In genomic region chr2:130342020-130342532, GRCh38 we compare ENCODE assay signal across 8 cellular contexts. TPM values are rescaled to one million over a fixed set of nuclear protein-coding genes. Genes with fewer than 3 reads are reported as not detected.
DNase-seq lines count a peak whose midpoint lies in the region; ATAC-seq, FAIRE-seq and TF ChIP-seq lines count a peak whose summit lies in the region.

No MANE protein-coding gene starts in this region.

- H3K18ac ChIP-seq in mesendoderm (ENCODE audit: low read length), result peak overlapping the region; percentile 33

- H2BK15ac ChIP-seq in mesendoderm (replicated peaks; ENCODE audit: low read depth), result no peak overlapping the region

- no peak overlapping the region for H2BK5ac ChIP-seq in mesendoderm (ENCODE audit: low read length)

- peaks cover 13% of the 10 kb centered on the region for H3K79me2 ChIP-seq in mesendoderm (ENCODE audit: control insufficient read depth, insufficient read depth, low read length)

- H3K79me1 ChIP-seq in mesendoderm (ENCODE audit: low read length), result peaks cover 10% of the 10 kb centered on the region

- peak; percentile 94 for DNase-seq in Caco-2
- DNase-seq in HTR-8/SVneo (ENCODE audit: insufficient read length, low spot score), result peak; percentile 89
- DNase-seq in NOMO-1 treated with DMSO at 0.1 percent for 48 hours (lab: John Stamatoyannopoulos, UW; ENCODE audit: unreplicated experiment), result peak; percentile 96
- DNase-seq in activated CD8-positive, alpha-beta memory T cell treated with anti-CD3 and anti-CD28 coated beads, Interleukin-2, amount 10 ng/mL, durations not matched to agents 7 days and 5 days, result peak; percentile 92
- peak; percentile 99 for DNase-seq in mesendoderm
- peak; percentile 64 for DNase-seq in stimulated activated CD8-positive, alpha-beta memory T cell treated with anti-CD3 and anti-CD28 coated beads, Interleukin-15, amount 100 ng/mL, for 1 hour (ENCODE audit: low read depth)

- H3K4me3 ChIP-seq in Caco-2 (ENCODE audit: low read depth, low read length) (peak overlapping the region; percentile 70), endocrine pancreas (ENCODE audit: control insufficient read depth, insufficient read depth, low read length) (peak overlapping the region; percentile 85), mesendoderm (ENCODE audit: low read length) (peak overlapping the region; percentile 50)

- TF ChIP-seq CTCF in Caco-2 (IDR thresholded peaks at IDR 0.05; ENCODE audit: insufficient read depth in 1 of 2, low read depth in 1 of 2, low read length in 1 of 2, severe bottlenecking in 1 of 2, unreplicated experiment in 1 of 2), result no peak

- peak overlapping the region; percentile 87 for H3K9ac ChIP-seq in endocrine pancreas (ENCODE audit: control insufficient read depth, insufficient read depth, low read length)
- H3K9ac ChIP-seq in mesendoderm (ENCODE audit: low read length), result peak overlapping the region; percentile 66

- H3K27ac Mint-ChIP-seq in Caco-2 (ENCODE audit: unreplicated experiment), result peak overlapping the region; percentile 93
- H3K27ac Mint-ChIP-seq in activated CD8-positive, alpha-beta memory T cell treated with anti-CD3 and anti-CD28 coated beads, Interleukin-2, amount 10 ng/mL, durations not matched to agents 7 days and 5 days, result peak overlapping the region; percentile 98

- H3K23ac ChIP-seq in mesendoderm (ENCODE audit: low read length), result no peak overlapping the region

- no peak overlapping the region for H4K5ac ChIP-seq in mesendoderm (ENCODE audit: low read length)

- intact Hi-C loops in Caco-2 (cut with micrococcal nuclease; ENCODE audit: unreplicated experiment), result loop anchor here (1.0 kb wide), 3 partner anchors 13 to 49 kb away; no protein-coding TSS in a partner anchor

- H3K56ac ChIP-seq in mesendoderm (ENCODE audit: low read length), result peak overlapping the region; percentile 81

- H3K9me3 Mint-ChIP-seq in Caco-2 (ENCODE audit: unreplicated experiment), result no peaks in the 10 kb centered on the region
- H3K9me3 Mint-ChIP-seq in activated CD8-positive, alpha-beta memory T cell treated with anti-CD3 and anti-CD28 coated beads, Interleukin-2, amount 10 ng/mL, durations not matched to agents 7 days and 5 days (ENCODE audit: low read depth), result no peaks in the 10 kb centered on the region

- peak overlapping the region; percentile 50 for H3K4me2 ChIP-seq in mesendoderm (ENCODE audit: low read length)

- H3K36me3 ChIP-seq in Caco-2 (ENCODE audit: control insufficient read depth, insufficient read depth, low read length) (peaks cover 4% of the 10 kb centered on the region), endocrine pancreas (ENCODE audit: control insufficient read depth, insufficient read depth, low read length) (no peaks in the 10 kb centered on the region), mesendoderm (ENCODE audit: control insufficient read depth, insufficient read depth, low read length) (peaks cover 8% of the 10 kb centered on the region)

- H2BK120ac ChIP-seq in mesendoderm (ENCODE audit: low read depth, low read length), result no peak overlapping the region

- H3K4ac ChIP-seq in mesendoderm (ENCODE audit: low read depth, low read length), result no peak overlapping the region

- H2AK5ac ChIP-seq in mesendoderm (ENCODE audit: low read length), result no peak overlapping the region

- H3K4me1 Mint-ChIP-seq in Caco-2 (ENCODE audit: low read depth, unreplicated experiment), result peaks cover 13% of the 10 kb centered on the region
- H3K4me1 Mint-ChIP-seq in activated CD8-positive, alpha-beta memory T cell treated with anti-CD3 and anti-CD28 coated beads, Interleukin-2, amount 10 ng/mL, durations not matched to agents 7 days and 5 days, result peaks cover 29% of the 10 kb centered on the region

- H3K27ac ChIP-seq in mesendoderm (ENCODE audit: low read depth, low read length), result peak overlapping the region; percentile 34

- H4K8ac ChIP-seq in mesendoderm (ENCODE audit: low read depth, low read length), result no peak overlapping the region

- ATAC-seq in GM21381 (IDR thresholded peaks at IDR 0.05; ENCODE audit: unreplicated experiment), result peak; percentile 72
- ATAC-seq in activated CD8-positive, alpha-beta memory T cell treated with anti-CD3 and anti-CD28 coated beads, Interleukin-2, amount 10 ng/mL, durations not matched to agents 7 days and 5 days, result peak; percentile 84

- peaks cover under 1% of the 10 kb centered on the region for H3K27me3 Mint-ChIP-seq in Caco-2 (ENCODE audit: insufficient read depth, unreplicated experiment)
- H3K27me3 Mint-ChIP-seq in activated CD8-positive, alpha-beta memory T cell treated with anti-CD3 and anti-CD28 coated beads, Interleukin-2, amount 10 ng/mL, durations not matched to agents 7 days and 5 days, result no peaks in the 10 kb centered on the region

- H3K4me1 ChIP-seq in Caco-2 (peaks cover 3% of the 10 kb centered on the region), endocrine pancreas (ENCODE audit: control insufficient read depth, insufficient read depth, low read length) (no peaks in the 10 kb centered on the region), mesendoderm (ENCODE audit: control insufficient read depth, low read depth, low read length) (no peaks in the 10 kb centered on the region)

- FAIRE-seq in HTR-8/SVneo (lab: Jason Lieb, UNC), result no peak

- no CpG with 5 or more reads among the region's 24 CpGs for WGBS in mesendoderm (ENCODE audit: extremely low coverage, insufficient coverage, low lambda C conversion rate)

- CTCF ChIA-PET in Caco-2 (lab: Charles Lee), result interaction anchor here (0.6 to 2.4 kb wide), 11 partner anchors 9 to 172 kb away, joined by 3 to 18 read pairs (median 4); partner anchors contain the start of genes PTPN18 and SMPD4
- CTCF ChIA-PET in activated CD8-positive, alpha-beta memory T cell treated with anti-CD3 and anti-CD28 coated beads, Interleukin-2, amount 10 ng/mL, durations not matched to agents 7 days and 5 days (lab: Charles Lee), result interaction anchor here (0.7 to 3.5 kb wide), 12 partner anchors 9 to 741 kb away, joined by 3 to 24 read pairs (median 4); partner anchors contain the start of genes PTPN18 and SMPD4

- no peaks in the 10 kb centered on the region for H3K27me3 ChIP-seq in Caco-2 (replicated peaks; ENCODE audit: control insufficient read depth, insufficient read depth, low read length)
- H3K27me3 ChIP-seq in endocrine pancreas (ENCODE audit: control insufficient read depth, insufficient read depth, low read length), result no peaks in the 10 kb centered on the region
- no peaks in the 10 kb centered on the region for H3K27me3 ChIP-seq in mesendoderm (ENCODE audit: insufficient read depth, low read length, poor library complexity)

- TSS peak; percentile 83 for BruUV-seq in Caco-2 (replicated peaks; lab: Mats Ljungman, UMichigan)

- peaks cover 76% of the 10 kb centered on the region for H3K36me3 Mint-ChIP-seq in Caco-2 (ENCODE audit: insufficient read depth, unreplicated experiment)
- H3K36me3 Mint-ChIP-seq in activated CD8-positive, alpha-beta memory T cell treated with anti-CD3 and anti-CD28 coated beads, Interleukin-2, amount 10 ng/mL, durations not matched to agents 7 days and 5 days, result peaks cover 40% of the 10 kb centered on the region

- H3K9me3 ChIP-seq in Caco-2 (no peaks in the 10 kb centered on the region), endocrine pancreas (ENCODE audit: control insufficient read depth, low read length) (no peaks in the 10 kb centered on the region)

- POLR2A ChIA-PET in Caco-2 (lab: Charles Lee), result interaction anchor here (1.1 to 2.5 kb wide), 6 partner anchors 13 to 161 kb away, joined by 3 to 19 read pairs (median 9); partner anchors contain the start of genes PTPN18 and SMPD4

- peak overlapping the region; percentile 84 for H3K4me3 Mint-ChIP-seq in Caco-2 (ENCODE audit: unreplicated experiment)
- peak overlapping the region; percentile 97 for H3K4me3 Mint-ChIP-seq in activated CD8-positive, alpha-beta memory T cell treated with anti-CD3 and anti-CD28 coated beads, Interleukin-2, amount 10 ng/mL, durations not matched to agents 7 days and 5 days

RNA-seq across cellular contexts. Expression of gene IMP4, which starts 0.6 kb away (rescaled TPM):
- 105 and 120 TPM in 2 replicates for total RNA-seq in Caco-2 (2022)
- total RNA-seq in activated CD8-positive, alpha-beta memory T cell treated with anti-CD3 and anti-CD28 coated beads, Interleukin-2, amount 10 ng/mL, durations not matched to agents 7 days and 5 days, result 100 to 1,000 TPM in 1 of 2 experiments, 10 to 100 TPM in 1; 85.8 to 115 TPM
- polyA plus RNA-seq in mesendoderm (2013, experiment 1 of 2), result 106 TPM
- polyA plus RNA-seq in mesendoderm (2013, experiment 2 of 2), result 114 TPM

RNA-seq across cellular contexts. Expression of gene PTPN18, which starts 13.8 kb away (rescaled TPM):
- total RNA-seq in Caco-2 (2022), result 46.5 and 51.0 TPM in 2 replicates
- 10 to 100 TPM; 82.3 to 90.5 TPM for total RNA-seq in activated CD8-positive, alpha-beta memory T cell treated with anti-CD3 and anti-CD28 coated beads, Interleukin-2, amount 10 ng/mL, durations not matched to agents 7 days and 5 days
- polyA plus RNA-seq in mesendoderm (2013, experiment 1 of 2), result 9.1 TPM
- 9.1 TPM for polyA plus RNA-seq in mesendoderm (2013, experiment 2 of 2)

Comparison
In these comparisons a context has a peak if more than half of its experiments do, and no peak if none do; other contexts are left out.
1. Peak in every context shown above with its lines: DNase-seq, ATAC-seq, H3K4me3 ChIP-seq and H3K27ac ChIP-seq.